Comparison of ENCODE assay signal across 12 cellular contexts in genomic region chrX:130100180-130100579, GRCh38. TPM values are rescaled to one million over a fixed set of nuclear protein-coding genes. Genes with fewer than 3 reads are reported as not detected.
DNase-seq lines count a peak whose midpoint lies in the region; ATAC-seq and TF ChIP-seq lines count a peak whose summit lies in the region.
"Had no signal": no experiment of that assay in that cellular context is flagged by ENCODE, and none has a peak within 500 bp of the region (broad histone marks: within the 10 kb centered on the region; RNA-seq: fewer than 3 reads in every experiment).

No MANE protein-coding gene starts in this region.

- H3K27ac Mint-ChIP-seq in natural killer cell treated with Interleukin-12 subunit alpha and Interleukin-12 subunit beta and Interleukin-15 and Interleukin-18, amount 100 ng/mL, for 72 hours = peak overlapping the region; percentile 78 to 89
- H3K27ac Mint-ChIP-seq: activated naive CD8-positive, alpha-beta T cell treated with anti-CD3 and anti-CD28 coated beads, Interleukin-2, amount 10 ng/mL, durations not matched to agents 7 days and 5 days had no signal

- peaks cover 51 to 56% of the 10 kb centered on the region in 2 donors for H3K4me1 Mint-ChIP-seq in natural killer cell treated with Interleukin-12 subunit alpha and Interleukin-12 subunit beta and Interleukin-15 and Interleukin-18, amount 100 ng/mL, for 72 hours (ENCODE audit: low read depth in 2 of 2)

- peaks cover 10% of the 10 kb centered on the region for H3K36me3 Mint-ChIP-seq in natural killer cell treated with Interleukin-12 subunit alpha and Interleukin-12 subunit beta and Interleukin-15 and Interleukin-18, amount 100 ng/mL, for 72 hours

- TF ChIP-seq CTCF in AG10803 (conservative IDR thresholded peaks at IDR 0.05; ENCODE audit: low read length) = no peak

- no peak overlapping the region for H3K4me3 ChIP-seq in AG10803 (ENCODE audit: low read length)

- no peaks in the 10 kb centered on the region for H3K27me3 Mint-ChIP-seq in natural killer cell treated with Interleukin-12 subunit alpha and Interleukin-12 subunit beta and Interleukin-15 and Interleukin-18, amount 100 ng/mL, for 72 hours
- H3K27me3 Mint-ChIP-seq: activated naive CD8-positive, alpha-beta T cell treated with anti-CD3 and anti-CD28 coated beads, Interleukin-2, amount 10 ng/mL, durations not matched to agents 7 days and 5 days had no signal

- DNase-seq in AG10803 (ENCODE audit: low read depth) (peak; percentile 97), NCI-H2029 (lab: John Stamatoyannopoulos, UW) (peak; percentile 50), nucleus accumbens (lab: John Stamatoyannopoulos, UW) (no peak), KG1 (lab: John Stamatoyannopoulos, UW) (no peak), RPMI8226 (no peak)
- no peak for DNase-seq in natural killer cell treated with Interleukin-12 subunit alpha and Interleukin-12 subunit beta and Interleukin-15 and Interleukin-18, amount 100 ng/mL, for 72 hours (ENCODE audit: low spot score)
- DNase-seq: activated CD4-positive, CD25-positive, alpha-beta regulatory T cell treated with anti-CD3 and anti-CD28 coated beads, Interleukin-2, amount 50 U/mL, for 72 hours; activated naive CD8-positive, alpha-beta T cell treated with anti-CD3 and anti-CD28 coated beads, Interleukin-2, amount 10 ng/mL, durations not matched to agents 7 days and 5 days; NCI-H1105 treated with DMSO at 0.1 percent for 48 hours; SHP77 treated with DMSO at 0.1 percent for 48 hours had no signal

- peak; percentile 35 for ATAC-seq in esophagus mucosa
- no peak for ATAC-seq in natural killer cell treated with Interleukin-12 subunit alpha and Interleukin-12 subunit beta and Interleukin-15 and Interleukin-18, amount 100 ng/mL, for 72 hours
- no peak for ATAC-seq in GM18520 (IDR thresholded peaks at IDR 0.05; ENCODE audit: unreplicated experiment)

- no peaks in the 10 kb centered on the region for H3K9me3 Mint-ChIP-seq in natural killer cell treated with Interleukin-12 subunit alpha and Interleukin-12 subunit beta and Interleukin-15 and Interleukin-18, amount 100 ng/mL, for 72 hours
- H3K9me3 Mint-ChIP-seq: activated naive CD8-positive, alpha-beta T cell treated with anti-CD3 and anti-CD28 coated beads, Interleukin-2, amount 10 ng/mL, durations not matched to agents 7 days and 5 days had no signal

- peak overlapping the region; percentile 62 for H3K4me3 Mint-ChIP-seq in natural killer cell treated with Interleukin-12 subunit alpha and Interleukin-12 subunit beta and Interleukin-15 and Interleukin-18, amount 100 ng/mL, for 72 hours
- H3K4me3 Mint-ChIP-seq: activated naive CD8-positive, alpha-beta T cell treated with anti-CD3 and anti-CD28 coated beads, Interleukin-2, amount 10 ng/mL, durations not matched to agents 7 days and 5 days had no signal

RNA-seq across cellular contexts. Expression of gene ELF4, which starts 10.1 kb away (rescaled TPM):
- 11.2 TPM for total RNA-seq in esophagus mucosa
- 10 to 100 TPM; 38.8 to 71.0 TPM for total RNA-seq in natural killer cell treated with Interleukin-12 subunit alpha and Interleukin-12 subunit beta and Interleukin-15 and Interleukin-18, amount 100 ng/mL, for 72 hours

Comparison
In these comparisons a context has a peak if more than half of its experiments do, and no peak if none do; other contexts are left out.
1. DNase-seq: peak in AG10803 (single experiment) and NCI-H2029 (single experiment); none in natural killer cell treated with Interleukin-12 subunit alpha and Interleukin-12 subunit beta and Interleukin-15 and Interleukin-18, amount 100 ng/mL, for 72 hours (single experiment), nucleus accumbens (0 of 56), KG1 (single experiment) and RPMI8226 (single experiment).